Comparison of ENCODE assay signal across 9 cellular contexts in the genomic region with DNA sequence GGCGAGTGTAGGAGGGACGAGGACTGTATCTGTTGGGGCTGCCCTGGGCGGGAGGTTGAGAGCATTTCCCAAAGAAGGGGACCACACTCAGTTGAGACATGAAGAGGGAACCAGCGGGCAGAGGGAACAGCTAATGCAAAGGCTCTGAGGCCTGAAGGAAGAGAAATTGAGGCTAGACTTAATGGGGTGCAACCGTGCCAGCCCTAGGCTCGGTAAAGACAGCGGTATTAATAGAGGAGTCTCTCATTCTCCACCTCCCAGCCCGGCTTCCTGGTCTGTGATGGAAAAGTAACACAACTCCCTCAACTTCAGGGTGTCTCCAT. TPM values are rescaled to one million over a fixed set of nuclear protein-coding genes. Genes with fewer than 3 reads are reported as not detected.
DNase-seq lines count a peak whose midpoint lies in the region; ATAC-seq and TF ChIP-seq lines count a peak whose summit lies in the region.
"Had no signal": no experiment of that assay in that cellular context is flagged by ENCODE, and none has a peak within 500 bp of the region (broad histone marks: within the 10 kb centered on the region; RNA-seq: fewer than 3 reads in every experiment).

No MANE protein-coding gene starts in this region.

- H3K4me1 ChIP-seq in duodenal mucosa (ENCODE audit: control insufficient read depth in 1 of 2, insufficient read depth in 2 of 2, low read length in 2 of 2): peaks cover 10 to 22% of the 10 kb centered on the region in 2 donors
- H3K4me1 ChIP-seq in neuronal stem cell (ENCODE audit: control insufficient read depth in 2 of 2, insufficient read depth in 1 of 2, low read depth in 1 of 2, low read length in 2 of 2): peaks cover 7 to 14% of the 10 kb centered on the region in 2 donors

- ATAC-seq in CD4-positive, alpha-beta T cell (ENCODE audit: poor library complexity): no peak
- ATAC-seq in GM18861 (IDR thresholded peaks at IDR 0.05; ENCODE audit: unreplicated experiment) (no peak), HG03342 (IDR thresholded peaks at IDR 0.05; ENCODE audit: unreplicated experiment) (no peak)

- peak overlapping the region in 1 of 2 donors; percentile 68 for H3K9ac ChIP-seq in duodenal mucosa (ENCODE audit: low read depth in 1 of 2, low read length in 2 of 2)
- H3K9ac ChIP-seq in neuronal stem cell (ENCODE audit: low read depth, low read length, poor library complexity): peak overlapping the region; percentile 78

- H4K91ac ChIP-seq in neuronal stem cell (ENCODE audit: low read depth, low read length, poor library complexity): no peak overlapping the region

- H3K4me3 Mint-ChIP-seq in CD4-positive, alpha-beta T cell: peak overlapping the region; percentile 90

- intact Hi-C loops in CD4-positive, alpha-beta T cell (cut with DNase I, micrococcal nuclease): loop anchor here (5.0 kb wide), 3 partner anchors 42 to 133 kb away; a partner anchor contains a TSS

- TF ChIP-seq POLR2A in NB4 (IDR thresholded peaks at IDR 0.05; ENCODE audit: extremely low read depth, insufficient read length): no peak

- TF ChIP-seq CTCF in CD4-positive, alpha-beta T cell (IDR thresholded peaks at IDR 0.05): no peak
- TF ChIP-seq CTCF in NB4 (IDR thresholded peaks at IDR 0.05; ENCODE audit: low read depth, low read length) (no peak), GM10248 (IDR thresholded peaks at IDR 0.05; ENCODE audit: control extremely low read depth, extremely low read depth, low read depth, missing control alignments) (no peak)

- no peak for DNase-seq in CD4-positive, alpha-beta T cell
- DNase-seq in NB4 (ENCODE audit: low read depth): no peak
- no peak for DNase-seq in neuronal stem cell (ENCODE audit: low spot score)
- DNase-seq in cortex of kidney (lab: John Stamatoyannopoulos, UW): no peak
- DNase-seq in GM10248 (ENCODE audit: extremely low spot score): no peak
- DNase-seq: occipital lobe had no signal

- H3K79me1 ChIP-seq in neuronal stem cell (ENCODE audit: low read depth, low read length): peaks cover 1% of the 10 kb centered on the region

- no peaks in the 10 kb centered on the region for H3K9me3 Mint-ChIP-seq in CD4-positive, alpha-beta T cell

- no peak overlapping the region for H3K18ac ChIP-seq in neuronal stem cell (ENCODE audit: low read length)

- H4K8ac ChIP-seq in neuronal stem cell (ENCODE audit: low read depth, low read length): no peak overlapping the region

- POLR2A ChIA-PET in CD4-positive, alpha-beta T cell (lab: Charles Lee): interaction anchor here (0.9 to 4.3 kb wide), 4 partner anchors 11 to 86 kb away, joined by 3 to 73 read pairs (median 3); a partner anchor contains a TSS
- POLR2A ChIA-PET in GM10248 (lab: Yijun Ruan, JAX): interaction anchor here (0.9 kb wide), 1 partner anchor 87 kb away, joined by 3 read pairs; a partner anchor contains a TSS

- H2BK15ac ChIP-seq in neuronal stem cell (ENCODE audit: low read length): no peak overlapping the region

- no peak overlapping the region for H3K27ac ChIP-seq in CD4-positive, alpha-beta T cell (ENCODE audit: low read depth, low read length)
- H3K27ac ChIP-seq in duodenal mucosa (ENCODE audit: low read depth, low read length) (no peak overlapping the region), neuronal stem cell (replicated peaks; ENCODE audit: low read length) (no peak overlapping the region)

- no peak overlapping the region for H2BK120ac ChIP-seq in neuronal stem cell (ENCODE audit: low read depth, low read length)

- no peak overlapping the region for H2AFZ ChIP-seq in neuronal stem cell (ENCODE audit: low read length)

- no peak overlapping the region for H2BK5ac ChIP-seq in neuronal stem cell (ENCODE audit: low read length)

- no CpG with 5 or more reads among the region's 8 CpGs for WGBS in neuronal stem cell (ENCODE audit: extremely low coverage in 2 of 2, insufficient read length in 2 of 2, insufficient replicate concordance in 1 of 2), 2 donors

- peak overlapping the region; percentile 81 for H3K27ac Mint-ChIP-seq in CD4-positive, alpha-beta T cell

- H3K4ac ChIP-seq in neuronal stem cell (ENCODE audit: low read length): no peak overlapping the region

- CTCF ChIA-PET in CD4-positive, alpha-beta T cell (lab: Charles Lee): interaction anchor here (0.8 to 3.2 kb wide), 2 partner anchors 10 to 57 kb away, joined by 3 to 21 read pairs; a partner anchor contains a TSS
- CTCF ChIA-PET in GM10248 (lab: Yijun Ruan, JAX): interaction anchor here (1.1 to 3.0 kb wide), 6 partner anchors 11 to 85 kb away, joined by 3 to 12 read pairs (median 4); no protein-coding TSS in a partner anchor

- H3K27me3 Mint-ChIP-seq in CD4-positive, alpha-beta T cell: no peaks in the 10 kb centered on the region

- peak overlapping the region; percentile 69 for H3K4me3 ChIP-seq in NB4 (ENCODE audit: low read depth, low read length)
- peak overlapping the region; percentile 85 to 86 for H3K4me3 ChIP-seq in duodenal mucosa (ENCODE audit: low read depth in 1 of 2, low read length in 2 of 2)
- H3K4me3 ChIP-seq in neuronal stem cell (ENCODE audit: low read length in 2 of 2): peak overlapping the region; percentile 75 to 94

- H3K9me3 ChIP-seq in CD4-positive, alpha-beta T cell (ENCODE audit: control insufficient read depth, low read length): no peaks in the 10 kb centered on the region
- H3K9me3 ChIP-seq in duodenal mucosa (ENCODE audit: control insufficient read depth in 1 of 2, low read length in 2 of 2) (no peaks in the 10 kb centered on the region), neuronal stem cell (replicated peaks in 1 of 2; ENCODE audit: control insufficient read depth in 2 of 2, insufficient read depth in 1 of 2, low read depth in 1 of 2, low read length in 2 of 2) (no peaks in the 10 kb centered on the region)

- H3K23ac ChIP-seq in neuronal stem cell (ENCODE audit: low read depth, low read length, poor library complexity): no peak overlapping the region

- H3K4me2 ChIP-seq in neuronal stem cell (ENCODE audit: insufficient read depth, low read length, poor library complexity, severe bottlenecking): no peak overlapping the region

- peaks cover 29% of the 10 kb centered on the region for H3K4me1 Mint-ChIP-seq in CD4-positive, alpha-beta T cell (ENCODE audit: low read depth)

- H3K36me3 ChIP-seq in duodenal mucosa (ENCODE audit: control insufficient read depth in 1 of 2, insufficient read depth in 2 of 2, low read length in 2 of 2): peaks cover 0 to 26% of the 10 kb centered on the region in 2 donors
- peaks cover 8 to 31% of the 10 kb centered on the region in 2 donors for H3K36me3 ChIP-seq in neuronal stem cell (replicated peaks in 1 of 2; ENCODE audit: control insufficient read depth in 2 of 2, insufficient read depth in 2 of 2, low read length in 2 of 2)

- no peak overlapping the region for H3K14ac ChIP-seq in neuronal stem cell (ENCODE audit: low read length)

- peaks cover 30% of the 10 kb centered on the region for H3K36me3 Mint-ChIP-seq in CD4-positive, alpha-beta T cell (ENCODE audit: low read depth)

- no peak overlapping the region for H2AK5ac ChIP-seq in neuronal stem cell (ENCODE audit: low read depth, low read length)

- no peaks in the 10 kb centered on the region for H3K27me3 ChIP-seq in CD4-positive, alpha-beta T cell (ENCODE audit: control insufficient read depth, insufficient read depth, low read length)
- no peaks in the 10 kb centered on the region for H3K27me3 ChIP-seq in duodenal mucosa (ENCODE audit: control insufficient read depth in 1 of 2, insufficient read depth in 2 of 2, low read length in 2 of 2)
- H3K27me3 ChIP-seq in neuronal stem cell (ENCODE audit: control insufficient read depth in 3 of 3, insufficient read depth in 3 of 3, low read depth in 1 of 3, low read length in 3 of 3): no peaks in the 10 kb centered on the region

- no peak overlapping the region for H2BK12ac ChIP-seq in neuronal stem cell (ENCODE audit: low read length)

RNA-seq across cellular contexts. Expression of a gene that starts 1.2 kb away (rescaled TPM):
- total RNA-seq in CD4-positive, alpha-beta T cell: 1 to 10 TPM; 2.8 to 3.9 TPM
- 21.4 TPM for polyA plus RNA-seq in neuronal stem cell (2013, experiment 1 of 2)
- 20.5 TPM for polyA plus RNA-seq in neuronal stem cell (2013, experiment 2 of 2)

RNA-seq across cellular contexts. Expression of a gene that starts 9.7 kb away (rescaled TPM):
- 10 to 100 TPM; 28.9 to 31.2 TPM for total RNA-seq in CD4-positive, alpha-beta T cell
- polyA plus RNA-seq in neuronal stem cell (2013, experiment 1 of 2): 3.4 TPM
- polyA plus RNA-seq in neuronal stem cell (2013, experiment 2 of 2): 4.3 TPM

RNA-seq across cellular contexts. Expression of a gene that starts 20.6 kb away (rescaled TPM):
- 10 to 100 TPM; 10.6 to 10.7 TPM for total RNA-seq in CD4-positive, alpha-beta T cell
- polyA plus RNA-seq in neuronal stem cell (2013, experiment 1 of 2): 0.79 TPM
- 0.73 TPM for polyA plus RNA-seq in neuronal stem cell (2013, experiment 2 of 2)

RNA-seq across cellular contexts. Expression of a gene that starts 32.1 kb away (rescaled TPM):
- not detected for total RNA-seq in CD4-positive, alpha-beta T cell
- 0.14 TPM for polyA plus RNA-seq in neuronal stem cell (2013, experiment 1 of 2)
- polyA plus RNA-seq in neuronal stem cell (2013, experiment 2 of 2): 0.12 TPM

RNA-seq across cellular contexts. Expression of a gene that starts 41.2 kb away (rescaled TPM):
- total RNA-seq in CD4-positive, alpha-beta T cell: 1 to 10 TPM; 4.6 to 5.6 TPM
- polyA plus RNA-seq in neuronal stem cell (2013, experiment 1 of 2): 52.3 TPM
- polyA plus RNA-seq in neuronal stem cell (2013, experiment 2 of 2): 51.8 TPM
